ENCODE assay signal across 15 cellular contexts in genomic region chr5:44001675-44002380, GRCh38.
"Had no signal": no experiment of that assay in that cellular context is flagged by ENCODE, and none has a peak within 500 bp of the region (broad histone marks: within the 10 kb centered on the region; RNA-seq: fewer than 3 reads in every experiment).

No MANE protein-coding gene starts in this region.

- H3K4me3 ChIP-seq: right atrium auricular region, smooth muscle cell, suprapubic skin, upper lobe of left lung had no signal

- H3K9me3 ChIP-seq: right atrium auricular region, upper lobe of left lung had no signal

- H3K27ac ChIP-seq: foreskin keratinocyte, right atrium auricular region, suprapubic skin, upper lobe of left lung had no signal

- DNase-seq: activated CD4-positive, alpha-beta T cell treated with anti-CD3 and anti-CD28 coated beads, Interleukin-2, amount 10 ng/mL, durations not matched to agents 7 days and 5 days; activated CD4-positive, CD25-positive, alpha-beta regulatory T cell; activated T-cell treated with anti-CD3 and anti-CD28 coated beads, Interleukin-2, amount 50 U/mL, for 1 hour; amniotic stem cell; endodermal cell; head of caudate nucleus; left ventricle myocardium superior; stimulated activated naive CD4-positive, alpha-beta T cell treated with Interleukin-2 at 50 U/mL for 16 hours; T-helper 17 cell had no signal

- FAIRE-seq: TTC549 had no signal

- H3K27me3 ChIP-seq: foreskin keratinocyte, right atrium auricular region, suprapubic skin, upper lobe of left lung had no signal

- ATAC-seq: foreskin keratinocyte, left ventricle myocardium superior, T-helper 17 cell had no signal

- H3K4me1 ChIP-seq: foreskin keratinocyte, right atrium auricular region, suprapubic skin had no signal

- H3K36me3 ChIP-seq: right atrium auricular region, suprapubic skin, upper lobe of left lung had no signal
